ENCODE assay signal across 8 cellular contexts in the genomic region with DNA sequence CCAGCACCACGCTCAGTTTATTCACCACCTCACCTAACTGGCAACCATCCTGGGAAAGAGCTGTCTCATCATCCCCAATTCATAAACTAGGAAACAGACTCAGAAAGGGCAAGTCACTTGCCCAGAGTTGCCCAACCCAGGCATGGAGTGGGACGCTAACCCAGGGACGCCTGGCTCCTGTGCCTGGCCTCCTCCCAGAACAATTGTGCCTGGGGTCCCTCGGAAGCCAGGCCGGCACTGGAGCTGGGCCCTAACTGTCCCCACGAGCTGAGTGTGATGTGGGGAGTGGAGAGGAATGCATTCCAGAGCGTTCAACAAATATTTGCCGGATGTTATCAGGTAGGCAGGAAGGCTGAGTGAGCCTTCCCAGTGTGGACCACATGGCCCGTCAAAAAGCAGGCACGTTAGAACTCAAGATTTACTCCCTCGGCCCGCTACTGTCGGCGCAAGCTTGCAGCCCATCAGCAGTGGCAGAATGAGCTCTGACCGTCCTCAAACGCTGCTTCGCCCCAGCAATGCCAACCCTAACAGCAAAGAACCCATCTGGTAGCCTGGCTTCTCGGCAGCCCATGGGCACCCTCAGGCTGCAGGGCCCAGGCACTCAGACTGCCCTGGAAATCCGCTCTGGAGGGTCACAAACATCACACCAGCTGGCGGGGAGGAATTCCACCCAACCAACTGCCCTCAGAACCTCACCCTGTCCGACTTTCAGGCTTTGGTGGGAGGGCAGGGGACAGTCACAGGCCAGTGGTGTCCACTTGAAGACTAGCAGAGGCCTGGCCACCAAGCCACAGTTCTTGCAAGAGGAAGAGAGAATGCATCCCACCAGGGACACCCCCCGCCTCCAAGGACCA. TPM values are rescaled to one million over a fixed set of nuclear protein-coding genes. Genes with fewer than 3 reads are reported as not detected.
A peak's percentile ranks its signal among the peaks of the same experiment; 100 is the strongest.
DNase-seq lines count a peak whose midpoint lies in the region; ATAC-seq and TF ChIP-seq lines count a peak whose summit lies in the region.

No MANE protein-coding gene starts in this region.

- peaks cover 97 to 100% (median 98%) of the 10 kb centered on the region in 4 donors for H3K4me1 ChIP-seq in esophagus muscularis mucosa

- no peak for TF ChIP-seq EP300 in esophagus muscularis mucosa (IDR thresholded peaks at IDR 0.05)

- H3K27me3 Mint-ChIP-seq in T-cell = no peaks in the 10 kb centered on the region

- peaks cover 11% of the 10 kb centered on the region for H3K36me3 Mint-ChIP-seq in T-cell

- H3K4me1 Mint-ChIP-seq in T-cell = peaks cover 89 to 93% (median 90%) of the 10 kb centered on the region in 3 donors

- no peaks in the 10 kb centered on the region for H3K9me3 ChIP-seq in esophagus muscularis mucosa

- H3K4me3 ChIP-seq in esophagus muscularis mucosa = peak overlapping the region; percentile 9 to 33 (median 16)

- H3K36me3 ChIP-seq in esophagus muscularis mucosa = peaks cover 0 to 19% (median 7%) of the 10 kb centered on the region in 4 donors

- POLR2A ChIA-PET in T-cell (lab: Charles Lee) = interaction anchor here (0.6 to 0.7 kb wide), 2 partner anchors 27 to 109 kb away, joined by 3 read pairs; no protein-coding TSS in a partner anchor

- H3K4me3 Mint-ChIP-seq in T-cell = peak overlapping the region; percentile 58 to 98 (median 65)

- H3K9me3 Mint-ChIP-seq in T-cell = no peaks in the 10 kb centered on the region

- TF ChIP-seq CTCF in C4-2B (conservative IDR thresholded peaks at IDR 0.05) (no peak), esophagus muscularis mucosa (IDR thresholded peaks at IDR 0.05) (no peak), omental fat pad (IDR thresholded peaks at IDR 0.05) (no peak)

- peak overlapping the region; percentile 92 to 94 for H3K27ac Mint-ChIP-seq in T-cell

- no peaks in the 10 kb centered on the region for H3K27me3 ChIP-seq in esophagus muscularis mucosa

- no peak for ATAC-seq in T-cell (replicated peaks in 1 of 4)
- ATAC-seq in omental fat pad (ENCODE audit: low FRiP score) = peak; percentile 46
- no peak for ATAC-seq in HG03571 (IDR thresholded peaks at IDR 0.05; ENCODE audit: unreplicated experiment)

- CTCF ChIA-PET in T-cell (lab: Charles Lee) = interaction anchor here (0.6 to 1.2 kb wide), 2 partner anchors 13 to 118 kb away, joined by 3 to 4 read pairs; no protein-coding TSS in a partner anchor

- H3K27ac ChIP-seq in C4-2B (peak overlapping the region; percentile 91), esophagus muscularis mucosa (replicated peaks in 1 of 4) (peak overlapping the region; percentile 95 to 100 (median 98))

- TF ChIP-seq POLR2A in esophagus muscularis mucosa (IDR thresholded peaks at IDR 0.05; ENCODE audit: low read depth) = no peak

- intact Hi-C loops in esophagus muscularis mucosa (cut with DNase I) = no loop called here

- DNase-seq in T-cell (no peak), esophagus muscularis mucosa (ENCODE audit: extremely low spot score) (no peak), omental fat pad (ENCODE audit: low spot score) (no peak), NCI-H524 treated with DMSO at 0.1 percent for 48 hours (lab: John Stamatoyannopoulos, UW) (no peak), iPS-NIHi11 (ENCODE audit: low spot score) (no peak), COLO668 (lab: John Stamatoyannopoulos, UW; ENCODE audit: unreplicated experiment) (no peak)

- WGBS in esophagus muscularis mucosa = 41% methylated on average over 16 of the region's 22 CpGs

RNA-seq across cellular contexts. Expression of gene MYH9, which starts 35.6 kb away (rescaled TPM):
- total RNA-seq in T-cell (1,000 to 10,000 TPM in 2 of 5 donors, 100 to 1,000 TPM in 3; 816 to 1,109 (median 896) TPM), esophagus muscularis mucosa (100 to 1,000 TPM; 241 to 387 (median 358) TPM), omental fat pad (100 to 1,000 TPM; 225 to 463 (median 370) TPM)
